8 cellular contexts compared by ENCODE assay signal in genomic region chr18:36187138-36187825, GRCh38. TPM values are rescaled to one million over a fixed set of nuclear protein-coding genes. Genes with fewer than 3 reads are reported as not detected.
A peak's percentile ranks its signal among the peaks of the same experiment; 100 is the strongest.
DNase-seq lines count a peak whose midpoint lies in the region; ATAC-seq and TF ChIP-seq lines count a peak whose summit lies in the region.

Gene MOCOS (plus strand): TSS chr18:36187497. CDS start chr18:36187540, 43 bp downstream.

- POLR2A ChIA-PET in activated CD8-positive, alpha-beta T cell treated with anti-CD3 and anti-CD28 coated beads, Interleukin-2, amount 10 ng/mL, durations not matched to agents 7 days and 5 days (lab: Charles Lee), result no interaction called here

- H3K4me3 ChIP-seq in H7 (ENCODE audit: insufficient read depth, low read depth, low read length) (peak within 1 kb of the TSS; percentile 73), MM.1S (ENCODE audit: low read length) (peak within 1 kb of the TSS; percentile 64), epithelial cell of esophagus (ENCODE audit: low read length) (peak within 1 kb of the TSS; percentile 76), stomach smooth muscle (ENCODE audit: low read length in 2 of 2) (peak within 1 kb of the TSS; percentile 85 to 89)

- peaks cover 24% of the 10 kb centered on the region for H3K27me3 Mint-ChIP-seq in activated CD8-positive, alpha-beta T cell treated with anti-CD3 and anti-CD28 coated beads, Interleukin-2, amount 10 ng/mL, durations not matched to agents 7 days and 5 days (ENCODE audit: low read depth)

- no peak within 1 kb of the TSS for H3K27ac ChIP-seq in MM.1S (ENCODE audit: low read length)
- H3K27ac ChIP-seq in stomach smooth muscle (ENCODE audit: low read length), result no peak within 1 kb of the TSS

- peak within 1 kb of the TSS; percentile 95 for H3K4me2 ChIP-seq in MM.1S (ENCODE audit: low read depth, low read length)

- H3K4me1 ChIP-seq in MM.1S (ENCODE audit: low read length), result no peaks in the 10 kb centered on the region
- peaks cover 10% of the 10 kb centered on the region for H3K4me1 ChIP-seq in stomach smooth muscle (ENCODE audit: control insufficient read depth, insufficient read depth, low read length)

- no peaks in the 10 kb centered on the region for H3K9me3 ChIP-seq in MM.1S (replicated peaks; ENCODE audit: insufficient read depth, low read length)
- no peaks in the 10 kb centered on the region for H3K9me3 ChIP-seq in stomach smooth muscle (ENCODE audit: control insufficient read depth in 2 of 2, low read length in 2 of 2)

- H3K4me1 Mint-ChIP-seq in activated CD8-positive, alpha-beta T cell treated with anti-CD3 and anti-CD28 coated beads, Interleukin-2, amount 10 ng/mL, durations not matched to agents 7 days and 5 days (ENCODE audit: low read depth), result peaks cover 9% of the 10 kb centered on the region

- peak within 1 kb of the TSS; percentile 76 for H3K4me3 Mint-ChIP-seq in activated CD8-positive, alpha-beta T cell treated with anti-CD3 and anti-CD28 coated beads, Interleukin-2, amount 10 ng/mL, durations not matched to agents 7 days and 5 days

- H2AFZ ChIP-seq in MM.1S (ENCODE audit: low read length), result peak within 1 kb of the TSS; percentile 81

- H3F3A ChIP-seq in MM.1S (ENCODE audit: insufficient read depth, low read length), result no peaks in the 10 kb centered on the region

- peaks cover 38% of the 10 kb centered on the region for H3K27me3 ChIP-seq in H7 (ENCODE audit: control insufficient read depth, insufficient read depth, low read length)
- peaks cover 4% of the 10 kb centered on the region; the same call in 1 of the 2 replicates for H3K27me3 ChIP-seq in MM.1S (replicated peaks; ENCODE audit: insufficient read depth, low read length)
- H3K27me3 ChIP-seq in stomach smooth muscle (ENCODE audit: control insufficient read depth in 1 of 2, insufficient read depth in 2 of 2, low read length in 2 of 2), result peaks cover 0 to 6% of the 10 kb centered on the region in 2 donors

- H3K36me3 ChIP-seq in H7 (replicated peaks; ENCODE audit: control insufficient read depth, insufficient read depth, low read length), result no peaks in the 10 kb centered on the region
- no peaks in the 10 kb centered on the region for H3K36me3 ChIP-seq in MM.1S (replicated peaks; ENCODE audit: insufficient read depth, low read length)
- H3K36me3 ChIP-seq in stomach smooth muscle (ENCODE audit: control insufficient read depth in 2 of 2, insufficient read depth in 2 of 2, low read length in 2 of 2), result no peaks in the 10 kb centered on the region

- no peaks in the 10 kb centered on the region for H3K9me3 Mint-ChIP-seq in activated CD8-positive, alpha-beta T cell treated with anti-CD3 and anti-CD28 coated beads, Interleukin-2, amount 10 ng/mL, durations not matched to agents 7 days and 5 days (ENCODE audit: insufficient read depth)

- H3K27ac Mint-ChIP-seq in activated CD8-positive, alpha-beta T cell treated with anti-CD3 and anti-CD28 coated beads, Interleukin-2, amount 10 ng/mL, durations not matched to agents 7 days and 5 days, result no peak within 1 kb of the TSS

- H3K36me3 Mint-ChIP-seq in activated CD8-positive, alpha-beta T cell treated with anti-CD3 and anti-CD28 coated beads, Interleukin-2, amount 10 ng/mL, durations not matched to agents 7 days and 5 days (ENCODE audit: low read depth), result no peaks in the 10 kb centered on the region

- peak; percentile 97 for DNase-seq in GM03348 (ENCODE audit: low spot score)
- peak; percentile 97 for DNase-seq in H7
- DNase-seq in MM.1S, result peak; percentile 44
- DNase-seq in activated CD8-positive, alpha-beta T cell treated with anti-CD3 and anti-CD28 coated beads, Interleukin-2, amount 10 ng/mL, durations not matched to agents 7 days and 5 days, result peak; percentile 52
- peak; percentile 71 for DNase-seq in epithelial cell of esophagus (ENCODE audit: low read depth)
- DNase-seq in midbrain (lab: John Stamatoyannopoulos, UW), result peak; percentile 9
- DNase-seq in NCI-H1417 treated with DMSO at 0.1 percent for 48 hours (lab: John Stamatoyannopoulos, UW), result no peak

- H3K9me2 ChIP-seq in MM.1S (replicated peaks; ENCODE audit: insufficient read depth, low read length), result no peaks in the 10 kb centered on the region

- H3K9ac ChIP-seq in MM.1S (ENCODE audit: low read length) (peak within 1 kb of the TSS; percentile 37; the same call in 1 of the 2 replicates), stomach smooth muscle (ENCODE audit: low read length in 2 of 2) (peak within 1 kb of the TSS; percentile 64 to 73)

- H3K79me2 ChIP-seq in MM.1S (ENCODE audit: low read length), result no peaks in the 10 kb centered on the region

- peak; percentile 89 for ATAC-seq in activated CD8-positive, alpha-beta T cell treated with anti-CD3 and anti-CD28 coated beads, Interleukin-2, amount 10 ng/mL, durations not matched to agents 7 days and 5 days

- TF ChIP-seq CTCF in MM.1S (IDR thresholded peaks at IDR 0.05; ENCODE audit: low read length), result no peak
- no peak for TF ChIP-seq CTCF in epithelial cell of esophagus (IDR thresholded peaks at IDR 0.05; ENCODE audit: insufficient read depth, low read depth, low read length, missing control alignments)

- CTCF ChIA-PET in activated CD8-positive, alpha-beta T cell treated with anti-CD3 and anti-CD28 coated beads, Interleukin-2, amount 10 ng/mL, durations not matched to agents 7 days and 5 days (lab: Charles Lee), result no interaction called here

- peaks cover 3% of the 10 kb centered on the region; the same call in 1 of the 2 replicates for H4K20me1 ChIP-seq in MM.1S (ENCODE audit: insufficient read depth, low read length)

RNA-seq across cellular contexts. Expression of gene MOCOS, which starts in this region (rescaled TPM):
- total RNA-seq in H7 (2014; rRNA removed; shearing (Covaris generic)), result 1.7 and 2.4 TPM in 2 replicates
- total RNA-seq in activated CD8-positive, alpha-beta T cell treated with anti-CD3 and anti-CD28 coated beads, Interleukin-2, amount 10 ng/mL, durations not matched to agents 7 days and 5 days, result under 1 TPM; 0.21 to 0.47 TPM

Comparison
In these comparisons a context has a peak if more than half of its experiments do, and no peak if none do; other contexts are left out.
1. Peak in DNase-seq and ATAC-seq in activated CD8-positive, alpha-beta T cell treated with anti-CD3 and anti-CD28 coated beads, Interleukin-2, amount 10 ng/mL, durations not matched to agents 7 days and 5 days; RNA of the gene not detected or under 1 TPM.